7 cellular contexts compared by ENCODE assay signal in the genomic region with DNA sequence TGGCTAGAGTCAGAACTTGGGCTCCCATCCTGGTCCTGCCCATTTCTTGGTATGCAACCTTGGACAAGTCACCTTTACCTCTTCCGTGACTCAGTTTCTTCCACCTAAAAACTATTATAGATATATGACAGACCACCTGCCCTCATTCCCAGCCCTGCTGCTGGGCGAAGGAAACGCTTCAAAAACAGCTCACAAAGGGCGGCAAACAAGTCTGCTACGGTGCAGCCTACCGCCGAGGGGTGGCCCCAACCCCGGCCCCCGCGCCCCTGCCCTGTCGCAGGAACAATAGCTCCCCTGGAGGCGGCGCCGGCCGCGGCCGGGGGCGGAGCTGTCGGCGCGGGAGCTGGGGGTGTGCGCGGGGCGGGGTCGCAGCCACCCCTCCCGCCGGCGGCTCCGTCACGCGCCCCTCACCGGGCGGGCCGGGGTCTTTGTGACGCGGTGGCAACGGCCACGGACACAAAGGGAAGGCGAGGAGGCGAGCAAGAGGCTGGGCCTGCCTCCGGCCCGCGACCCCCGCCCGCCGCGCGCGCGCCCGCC. TPM values are rescaled to one million over a fixed set of nuclear protein-coding genes. Genes with fewer than 3 reads are reported as not detected.
DNase-seq lines count a peak whose midpoint lies in the region; ATAC-seq and TF ChIP-seq lines count a peak whose summit lies in the region.

Gene TMEFF1 (plus strand): TSS at position 425 of the 537 bp plus-strand sequence. CDS start 396 bp downstream, outside the sequence.

- H3K36me3 ChIP-seq in gastroesophageal sphincter (no peaks in the 10 kb centered on the region), aorta (ENCODE audit: control insufficient read depth in 1 of 2, insufficient read depth in 2 of 2, low read length in 1 of 2) (no peaks in the 10 kb centered on the region)

- WGBS in gastroesophageal sphincter (ENCODE audit: low coverage in 1 of 2), 2 donors, result 9 to 25% methylated on average over 1 of the region's 51 CpGs
- 2% methylated on average over 29 to 51 of the region's 51 CpGs for WGBS in aorta, 2 donors

- H3K27me3 ChIP-seq in gastroesophageal sphincter (peaks cover 9% of the 10 kb centered on the region), aorta (ENCODE audit: control insufficient read depth in 1 of 2, insufficient read depth in 2 of 2, low read length in 1 of 2) (no peaks in the 10 kb centered on the region)

- TF ChIP-seq POLR2A in gastroesophageal sphincter (IDR thresholded peaks at IDR 0.05), result no peak

- intact Hi-C loops in aorta (cut with DNase I), result no loop called here

- no peaks in the 10 kb centered on the region for H3K9me3 ChIP-seq in gastroesophageal sphincter
- H3K9me3 ChIP-seq in aorta (ENCODE audit: control insufficient read depth, low read length), result no peaks in the 10 kb centered on the region

- DNase-seq in NCI-H82 (lab: John Stamatoyannopoulos, UW), result peak; percentile 81
- DNase-seq in activated T-helper 9 cell treated with anti-CD3 and anti-CD28 coated beads, Interleukin-2, amount 50 U/mL, for 16 hours (ENCODE audit: low read depth), result peak; percentile 19
- DNase-seq in omental fat pad (ENCODE audit: low spot score), result no peak
- DNase-seq in aorta, result peak in 1 of 2 donors; percentile 78

- H3K27ac ChIP-seq in gastroesophageal sphincter (peak within 1 kb of the TSS in 1 of 4 donors; percentile 51), aorta (ENCODE audit: low read depth in 1 of 2, low read length in 2 of 2) (no peak within 1 kb of the TSS)

- H3K4me1 ChIP-seq in gastroesophageal sphincter (peaks cover 0 to 16% (median 0%) of the 10 kb centered on the region in 3 donors), aorta (ENCODE audit: control insufficient read depth in 1 of 2, insufficient read depth in 2 of 2, low read length in 2 of 2) (no peaks in the 10 kb centered on the region)

- TF ChIP-seq CTCF in gastroesophageal sphincter (IDR thresholded peaks at IDR 0.05), result peak in 1 of 4 experiments; percentile 20
- TF ChIP-seq CTCF in omental fat pad (IDR thresholded peaks at IDR 0.05), result no peak

- ATAC-seq in GM18502 (IDR thresholded peaks at IDR 0.05; ENCODE audit: poor library complexity, unreplicated experiment) (peak; percentile 65), HG02938 (IDR thresholded peaks at IDR 0.05; ENCODE audit: unreplicated experiment) (peak; percentile 37), gastroesophageal sphincter (peak; percentile 64), omental fat pad (ENCODE audit: low FRiP score) (peak; percentile 68), aorta (ENCODE audit: low FRiP score) (no peak)

- TF ChIP-seq EP300 in gastroesophageal sphincter (IDR thresholded peaks at IDR 0.05), result no peak

- H3K4me3 ChIP-seq in gastroesophageal sphincter (peak within 1 kb of the TSS; percentile 43 to 72), aorta (ENCODE audit: low read length in 2 of 2) (peak within 1 kb of the TSS; percentile 28 to 72)

RNA-seq across cellular contexts. Expression of gene TMEFF1, which starts in this region (rescaled TPM):
- total RNA-seq in gastroesophageal sphincter (1 to 10 TPM in 1 of 4 donors, under 1 TPM in 2, not detected in 1; 0.10 to 1.1 (median 0.81) TPM), omental fat pad (1 to 10 TPM in 1 of 4 donors, under 1 TPM in 1, not detected in 2; 0.60 to 2.4 TPM), aorta (under 1 TPM; 0.27 to 0.78 TPM)
- polyA plus RNA-seq in aorta, result not detected
